In genomic region chr6:52595000-52595795, GRCh38 we compare ENCODE assay signal across 8 cellular contexts. TPM values are rescaled to one million over a fixed set of nuclear protein-coding genes. Genes with fewer than 3 reads are reported as not detected.
DNase-seq lines count a peak whose midpoint lies in the region; ATAC-seq and TF ChIP-seq lines count a peak whose summit lies in the region.

No MANE protein-coding gene starts in this region.

- H3K36me3 ChIP-seq in mesenchymal stem cell (ENCODE audit: control insufficient read depth in 1 of 2, insufficient read depth in 2 of 2, low read depth in 1 of 2, low read length in 2 of 2) = no peaks in the 10 kb centered on the region

- H3K14ac ChIP-seq in mesenchymal stem cell (ENCODE audit: low read length in 2 of 2) = peak overlapping the region in 1 of 2 experiments; percentile 47

- H3K4me3 ChIP-seq in cardiac fibroblast (replicated peaks in 1 of 2; ENCODE audit: low read depth in 2 of 2, low read length in 2 of 2) = peak overlapping the region in 1 of 2 donors; percentile 12
- H3K4me3 ChIP-seq in mesenchymal stem cell (ENCODE audit: insufficient read depth in 1 of 2, low read depth in 1 of 2, low read length in 2 of 2) = peak overlapping the region in 1 of 2 experiments; percentile 52

- H2BK5ac ChIP-seq in mesenchymal stem cell (ENCODE audit: low read depth, low read length, poor library complexity, severe bottlenecking) = peak overlapping the region; percentile 91

- H3K9me3 ChIP-seq in mesenchymal stem cell (ENCODE audit: control insufficient read depth, low read length) = no peaks in the 10 kb centered on the region

- H2AK5ac ChIP-seq in mesenchymal stem cell (ENCODE audit: low read length, severe bottlenecking) = peak overlapping the region; percentile 88

- WGBS in mesenchymal stem cell = 23% methylated on average over 7 of the region's 7 CpGs

- H3K4ac ChIP-seq in mesenchymal stem cell (ENCODE audit: low read depth in 1 of 2, low read length in 2 of 2) = peak overlapping the region; percentile 48 to 59

- peak overlapping the region; percentile 60 for H3K4me2 ChIP-seq in mesenchymal stem cell (ENCODE audit: low read length, poor library complexity, severe bottlenecking)

- peak overlapping the region in 1 of 2 experiments; percentile 84 for H3K23ac ChIP-seq in mesenchymal stem cell (ENCODE audit: low read length in 2 of 2)

- H3K27ac ChIP-seq in mesenchymal stem cell (ENCODE audit: low read length, poor library complexity, severe bottlenecking) (peak overlapping the region; percentile 99), caudate nucleus (ENCODE audit: low read depth, low read length) (no peak overlapping the region)

- peak overlapping the region; percentile 88 for H3K9ac ChIP-seq in mesenchymal stem cell (ENCODE audit: low read length)

- peaks cover 3% of the 10 kb centered on the region for H3K79me1 ChIP-seq in mesenchymal stem cell (replicated peaks; ENCODE audit: low read length, poor library complexity, severe bottlenecking)

- peak overlapping the region; percentile 20 to 91 for H2BK12ac ChIP-seq in mesenchymal stem cell (ENCODE audit: low read length in 2 of 2)

- H2BK15ac ChIP-seq in mesenchymal stem cell (ENCODE audit: low read depth, poor library complexity, severe bottlenecking) = peak overlapping the region; percentile 29

- intact Hi-C loops in Right ventricle myocardium inferior (cut with DNase I) (loop anchor here (5.0 kb wide), 1 partner anchor 67 kb away; no protein-coding TSS in a partner anchor), cardiac septum (cut with DNase I) (loop anchor here (2.0 to 5.0 kb wide), 3 partner anchors 18 to 93 kb away; partner anchors contain the start of gene TRAM2)

- H3K27me3 ChIP-seq in mesenchymal stem cell (ENCODE audit: control insufficient read depth in 1 of 2, insufficient read depth in 1 of 2, low read length in 2 of 2) = no peaks in the 10 kb centered on the region

- peak overlapping the region; percentile 62 for H4K91ac ChIP-seq in mesenchymal stem cell (ENCODE audit: low read length)

- H3K18ac ChIP-seq in mesenchymal stem cell (ENCODE audit: low read depth in 1 of 2, low read length in 2 of 2) = peak overlapping the region; percentile 14 to 67

- peak overlapping the region; percentile 94 for H2BK120ac ChIP-seq in mesenchymal stem cell (ENCODE audit: low read depth, low read length)

- peaks cover 25% of the 10 kb centered on the region for H3K4me1 ChIP-seq in mesenchymal stem cell (ENCODE audit: control insufficient read depth, insufficient read depth, low read depth, low read length)

- ATAC-seq in Right ventricle myocardium inferior = peak; percentile 87
- peak; percentile 84 for ATAC-seq in HG02852 (IDR thresholded peaks at IDR 0.05; ENCODE audit: unreplicated experiment)

- H2AFZ ChIP-seq in mesenchymal stem cell (ENCODE audit: low read depth, low read length) = no peak overlapping the region

- DNase-seq in Right ventricle myocardium inferior (ENCODE audit: missing footprints) = no peak
- no peak for DNase-seq in cardiac septum (ENCODE audit: low spot score)
- DNase-seq in NCI-H446 (lab: John Stamatoyannopoulos, UW) = peak; percentile 29 to 36
- peak; percentile 85 to 97 for DNase-seq in cardiac fibroblast (ENCODE audit: low read depth in 2 of 2)
- peak; percentile 96 for DNase-seq in mesenchymal stem cell
- DNase-seq in caudate nucleus (lab: John Stamatoyannopoulos, UW) = no peak
- no peak for DNase-seq in HuH-7 (ENCODE audit: low spot score)

- no peak for TF ChIP-seq CTCF in cardiac fibroblast (IDR thresholded peaks at IDR 0.05; ENCODE audit: low read depth, low read length)

- peak overlapping the region; percentile 85 for H4K8ac ChIP-seq in mesenchymal stem cell (ENCODE audit: low read length)

RNA-seq across cellular contexts. Expression of gene TRAM2, which starts 18.3 kb away (rescaled TPM):
- 12.6 TPM for total RNA-seq in Right ventricle myocardium inferior
- total RNA-seq in cardiac septum = 10.3 TPM
- polyA plus RNA-seq in mesenchymal stem cell (2013, experiment 1 of 2) = 133 TPM
- 130 TPM for polyA plus RNA-seq in mesenchymal stem cell (2013, experiment 2 of 2)

Comparison
In these comparisons a context has a peak if more than half of its experiments do, and no peak if none do; other contexts are left out.
1. DNase-seq: peak in NCI-H446 (2 of 2), cardiac fibroblast (2 of 2) and mesenchymal stem cell (single experiment); none in Right ventricle myocardium inferior (single experiment), cardiac septum (single experiment), caudate nucleus (0 of 61) and HuH-7 (single experiment).